1 cellular context compared by ENCODE assay signal in the genomic region with DNA sequence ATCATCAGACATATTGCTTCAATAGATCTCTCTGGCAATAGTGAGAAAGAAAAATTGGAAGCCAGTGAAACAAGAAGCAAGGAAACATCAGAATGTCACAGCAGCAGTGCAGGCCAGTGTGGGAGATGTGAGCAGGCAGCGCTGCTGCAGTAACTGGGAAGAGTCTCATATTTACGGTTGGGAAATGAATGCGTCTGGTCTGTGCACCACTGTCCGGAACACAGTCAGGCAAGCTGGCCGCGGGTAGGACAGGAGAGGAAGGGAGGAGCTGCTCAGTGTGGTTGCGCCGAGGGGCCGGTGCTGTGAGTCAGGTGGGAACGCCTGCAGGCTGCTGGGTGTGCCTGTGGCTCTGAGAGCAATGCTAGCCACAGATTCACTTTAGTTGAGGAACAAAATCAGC.
TF ChIP-seq lines count a peak whose summit lies in the region.

No MANE protein-coding gene starts in this region.

TF ChIP-seq in GM23338, 12 proteins besides CTCF, POLR2A, EP300 and RAD21 (continued from another document):
- TF ChIP-seq, protein P1, sequence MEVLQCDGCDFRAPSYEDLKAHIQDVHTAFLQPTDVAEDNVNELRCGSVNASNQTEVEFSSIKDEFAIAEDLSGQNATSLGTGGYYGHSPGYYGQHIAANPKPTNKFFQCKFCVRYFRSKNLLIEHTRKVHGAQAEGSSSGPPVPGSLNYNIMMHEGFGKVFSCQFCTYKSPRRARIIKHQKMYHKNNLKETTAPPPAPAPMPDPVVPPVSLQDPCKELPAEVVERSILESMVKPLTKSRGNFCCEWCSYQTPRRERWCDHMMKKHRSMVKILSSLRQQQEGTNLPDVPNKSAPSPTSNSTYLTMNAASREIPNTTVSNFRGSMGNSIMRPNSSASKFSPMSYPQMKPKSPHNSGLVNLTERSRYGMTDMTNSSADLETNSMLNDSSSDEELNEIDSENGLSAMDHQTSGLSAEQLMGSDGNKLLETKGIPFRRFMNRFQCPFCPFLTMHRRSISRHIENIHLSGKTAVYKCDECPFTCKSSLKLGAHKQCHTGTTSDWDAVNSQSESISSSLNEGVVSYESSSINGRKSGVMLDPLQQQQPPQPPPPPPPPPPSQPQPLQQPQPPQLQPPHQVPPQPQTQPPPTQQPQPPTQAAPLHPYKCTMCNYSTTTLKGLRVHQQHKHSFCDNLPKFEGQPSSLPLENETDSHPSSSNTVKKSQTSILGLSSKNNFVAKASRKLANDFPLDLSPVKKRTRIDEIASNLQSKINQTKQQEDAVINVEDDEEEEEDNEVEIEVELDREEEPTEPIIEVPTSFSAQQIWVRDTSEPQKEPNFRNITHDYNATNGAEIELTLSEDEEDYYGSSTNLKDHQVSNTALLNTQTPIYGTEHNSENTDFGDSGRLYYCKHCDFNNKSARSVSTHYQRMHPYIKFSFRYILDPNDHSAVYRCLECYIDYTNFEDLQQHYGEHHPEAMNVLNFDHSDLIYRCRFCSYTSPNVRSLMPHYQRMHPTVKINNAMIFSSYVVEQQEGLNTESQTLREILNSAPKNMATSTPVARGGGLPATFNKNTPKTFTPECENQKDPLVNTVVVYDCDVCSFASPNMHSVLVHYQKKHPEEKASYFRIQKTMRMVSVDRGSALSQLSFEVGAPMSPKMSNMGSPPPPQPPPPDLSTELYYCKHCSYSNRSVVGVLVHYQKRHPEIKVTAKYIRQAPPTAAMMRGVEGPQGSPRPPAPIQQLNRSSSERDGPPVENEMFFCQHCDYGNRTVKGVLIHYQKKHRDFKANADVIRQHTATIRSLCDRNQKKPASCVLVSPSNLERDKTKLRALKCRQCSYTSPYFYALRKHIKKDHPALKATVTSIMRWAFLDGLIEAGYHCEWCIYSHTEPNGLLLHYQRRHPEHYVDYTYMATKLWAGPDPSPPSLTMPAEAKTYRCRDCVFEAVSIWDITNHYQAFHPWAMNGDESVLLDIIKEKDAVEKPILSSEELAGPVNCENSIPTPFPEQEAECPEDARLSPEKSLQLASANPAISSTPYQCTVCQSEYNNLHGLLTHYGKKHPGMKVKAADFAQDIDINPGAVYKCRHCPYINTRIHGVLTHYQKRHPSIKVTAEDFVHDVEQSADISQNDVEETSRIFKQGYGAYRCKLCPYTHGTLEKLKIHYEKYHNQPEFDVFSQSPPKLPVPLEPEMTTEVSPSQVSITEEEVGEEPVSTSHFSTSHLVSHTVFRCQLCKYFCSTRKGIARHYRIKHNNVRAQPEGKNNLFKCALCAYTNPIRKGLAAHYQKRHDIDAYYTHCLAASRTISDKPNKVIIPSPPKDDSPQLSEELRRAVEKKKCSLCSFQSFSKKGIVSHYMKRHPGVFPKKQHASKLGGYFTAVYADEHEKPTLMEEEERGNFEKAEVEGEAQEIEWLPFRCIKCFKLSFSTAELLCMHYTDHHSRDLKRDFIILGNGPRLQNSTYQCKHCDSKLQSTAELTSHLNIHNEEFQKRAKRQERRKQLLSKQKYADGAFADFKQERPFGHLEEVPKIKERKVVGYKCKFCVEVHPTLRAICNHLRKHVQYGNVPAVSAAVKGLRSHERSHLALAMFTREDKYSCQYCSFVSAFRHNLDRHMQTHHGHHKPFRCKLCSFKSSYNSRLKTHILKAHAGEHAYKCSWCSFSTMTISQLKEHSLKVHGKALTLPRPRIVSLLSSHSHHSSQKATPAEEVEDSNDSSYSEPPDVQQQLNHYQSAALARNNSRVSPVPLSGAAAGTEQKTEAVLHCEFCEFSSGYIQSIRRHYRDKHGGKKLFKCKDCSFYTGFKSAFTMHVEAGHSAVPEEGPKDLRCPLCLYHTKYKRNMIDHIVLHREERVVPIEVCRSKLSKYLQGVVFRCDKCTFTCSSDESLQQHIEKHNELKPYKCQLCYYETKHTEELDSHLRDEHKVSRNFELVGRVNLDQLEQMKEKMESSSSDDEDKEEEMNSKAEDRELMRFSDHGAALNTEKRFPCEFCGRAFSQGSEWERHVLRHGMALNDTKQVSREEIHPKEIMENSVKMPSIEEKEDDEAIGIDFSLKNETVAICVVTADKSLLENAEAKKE (CRISPR knock-in tag; IDR thresholded peaks at IDR 0.05) = no peak
- TF ChIP-seq, protein P2, sequence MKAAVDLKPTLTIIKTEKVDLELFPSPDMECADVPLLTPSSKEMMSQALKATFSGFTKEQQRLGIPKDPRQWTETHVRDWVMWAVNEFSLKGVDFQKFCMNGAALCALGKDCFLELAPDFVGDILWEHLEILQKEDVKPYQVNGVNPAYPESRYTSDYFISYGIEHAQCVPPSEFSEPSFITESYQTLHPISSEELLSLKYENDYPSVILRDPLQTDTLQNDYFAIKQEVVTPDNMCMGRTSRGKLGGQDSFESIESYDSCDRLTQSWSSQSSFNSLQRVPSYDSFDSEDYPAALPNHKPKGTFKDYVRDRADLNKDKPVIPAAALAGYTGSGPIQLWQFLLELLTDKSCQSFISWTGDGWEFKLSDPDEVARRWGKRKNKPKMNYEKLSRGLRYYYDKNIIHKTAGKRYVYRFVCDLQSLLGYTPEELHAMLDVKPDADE (IDR thresholded peaks at IDR 0.05) = no peak
- TF ChIP-seq CREB1 (CRISPR knock-in tag; IDR thresholded peaks at IDR 0.05; ENCODE audit: low read depth) = no peak
- TF ChIP-seq POLR2AphosphoS5 (IDR thresholded peaks at IDR 0.05; ENCODE audit: low read depth) = no peak
